Comparison of ENCODE assay signal across 1 cellular context in genomic region chr5:119321569-119322311, GRCh38.
TF ChIP-seq lines count a peak whose summit lies in the region.

No MANE protein-coding gene starts in this region.

TF ChIP-seq in K562, 482 proteins besides CTCF, POLR2A, EP300 and RAD21 (continued from another document and continues in another):
- TF ChIP-seq THRB (CRISPR knock-in tag; conservative IDR thresholded peaks at IDR 0.05) = peak; percentile 92
- TF ChIP-seq SMARCA5 (IDR thresholded peaks at IDR 0.05) = 0 out of 2 replicates have a peak, but pooled peaks have one; percentile 14
- TF ChIP-seq ZNF778 (CRISPR knock-in tag; IDR thresholded peaks at IDR 0.05) = no peak
- TF ChIP-seq ILK (tag; IDR thresholded peaks at IDR 0.05; ENCODE audit: borderline replicate concordance, low read depth) = no peak
- TF ChIP-seq NELFE (IDR thresholded peaks at IDR 0.05; ENCODE audit: insufficient read depth, insufficient read length) = no peak
- no peak for TF ChIP-seq CCAR2 (IDR thresholded peaks at IDR 0.05; ENCODE audit: low read depth, low read length)
- TF ChIP-seq CHD1 (IDR thresholded peaks at IDR 0.05; ENCODE audit: low read length) = no peak
- TF ChIP-seq ZNF282 (CRISPR knock-in tag; IDR thresholded peaks at IDR 0.05) = no peak
- no peak for TF ChIP-seq POLR3A (IDR thresholded peaks at IDR 0.05; ENCODE audit: borderline replicate concordance, extremely low read depth, insufficient read depth, insufficient read length)
- TF ChIP-seq MCM5 (IDR thresholded peaks at IDR 0.05; ENCODE audit: low read depth) = no peak
- TF ChIP-seq THAP7 (CRISPR knock-in tag; IDR thresholded peaks at IDR 0.05) = no peak; the same call in 1 of the 2 replicates
- TF ChIP-seq TCF15 (CRISPR knock-in tag; IDR thresholded peaks at IDR 0.05) = no peak
- peak; percentile 75 for TF ChIP-seq TAL1 (IDR thresholded peaks at IDR 0.05)
- TF ChIP-seq OTX1 (CRISPR knock-in tag; IDR thresholded peaks at IDR 0.05) = peak; percentile 95
- TF ChIP-seq CREB3L1 (IDR thresholded peaks at IDR 0.05; ENCODE audit: borderline replicate concordance, low read depth) = 0 out of 2 replicates have a peak, but pooled peaks have one; percentile 37
- no peak for TF ChIP-seq KLF13 (tag; IDR thresholded peaks at IDR 0.05; ENCODE audit: borderline replicate concordance, low read depth)
- TF ChIP-seq CGGBP1 (CRISPR knock-in tag; IDR thresholded peaks at IDR 0.05) = no peak
- TF ChIP-seq ZNF75A (CRISPR knock-in tag; IDR thresholded peaks at IDR 0.05) = no peak
- TF ChIP-seq NCOA2 (IDR thresholded peaks at IDR 0.05; ENCODE audit: partially characterized antibody in 2 of 2) = peak in 1 of 2 experiments; percentile 7
- TF ChIP-seq TBP (optimal IDR thresholded peaks at IDR 0.05; ENCODE audit: low read depth, low read length) = peak; percentile 31
- no peak for TF ChIP-seq ZBTB5 (IDR thresholded peaks at IDR 0.05)
- TF ChIP-seq ZNF408 (CRISPR knock-in tag; IDR thresholded peaks at IDR 0.05; ENCODE audit: low read depth) = no peak
- TF ChIP-seq TAF7 (tag; IDR thresholded peaks at IDR 0.05) = peak; percentile 64
- no peak for TF ChIP-seq ZZZ3 (IDR thresholded peaks at IDR 0.05)
- TF ChIP-seq TRIM25 (IDR thresholded peaks at IDR 0.05; ENCODE audit: borderline replicate concordance) = peak; percentile 53; the same call in 1 of the 2 replicates
- no peak for TF ChIP-seq ZNF695 (CRISPR knock-in tag; IDR thresholded peaks at IDR 0.05)
- TF ChIP-seq HSF4 (CRISPR knock-in tag; IDR thresholded peaks at IDR 0.05; ENCODE audit: borderline replicate concordance) = no peak
- TF ChIP-seq JUN (IDR thresholded peaks at IDR 0.05; ENCODE audit: borderline replicate concordance, low read depth, low read length) = no peak
- TF ChIP-seq JUN (CRISPR knock-in tag; IDR thresholded peaks at IDR 0.05; ENCODE audit: borderline replicate concordance) = no peak
- TF ChIP-seq SOX6 (IDR thresholded peaks at IDR 0.05) = peak; percentile 87
- TF ChIP-seq KLF16 (IDR thresholded peaks at IDR 0.05) = peak; percentile 69
- TF ChIP-seq ZNF707 (CRISPR knock-in tag; conservative IDR thresholded peaks at IDR 0.05) = peak; percentile 88
- TF ChIP-seq PCBP2 (IDR thresholded peaks at IDR 0.05; ENCODE audit: low read depth, low read length, poor library complexity, severe bottlenecking) = no peak
- TF ChIP-seq E2F4 (CRISPR knock-in tag; IDR thresholded peaks at IDR 0.05; ENCODE audit: low read depth) = no peak
- TF ChIP-seq MYBL2 (IDR thresholded peaks at IDR 0.05; ENCODE audit: low read depth) = no peak
- no peak for TF ChIP-seq MYBL2 (CRISPR knock-in tag; IDR thresholded peaks at IDR 0.05; ENCODE audit: borderline replicate concordance)
- TF ChIP-seq STAT5B (CRISPR knock-in tag; IDR thresholded peaks at IDR 0.05) = no peak
- no peak; the same call in 1 of the 2 replicates for TF ChIP-seq TRIM28 (IDR thresholded peaks at IDR 0.05)
- no peak for TF ChIP-seq U2AF1 (optimal IDR thresholded peaks at IDR 0.05; ENCODE audit: low read depth, low read length)
- no peak for TF ChIP-seq ZNF431 (CRISPR knock-in tag; IDR thresholded peaks at IDR 0.05)
- no peak for TF ChIP-seq PRMT5 (CRISPR knock-in tag; IDR thresholded peaks at IDR 0.05)
- no peak for TF ChIP-seq YBX1 (IDR thresholded peaks at IDR 0.05)
- peak; percentile 27; the same call in 1 of the 2 replicates for TF ChIP-seq ETV1 (tag; conservative IDR thresholded peaks at IDR 0.05; ENCODE audit: low read depth)
- no peak for TF ChIP-seq SREBF2 (CRISPR knock-in tag; IDR thresholded peaks at IDR 0.05)
- TF ChIP-seq KLF6 (CRISPR knock-in tag; IDR thresholded peaks at IDR 0.05; ENCODE audit: borderline replicate concordance) = no peak; the same call in 1 of the 2 replicates
- TF ChIP-seq ZNF124 (CRISPR knock-in tag; IDR thresholded peaks at IDR 0.05) = no peak
- TF ChIP-seq E4F1 (CRISPR knock-in tag; IDR thresholded peaks at IDR 0.05; ENCODE audit: borderline replicate concordance) = no peak
- TF ChIP-seq TSC22D4 (tag; IDR thresholded peaks at IDR 0.05) = no peak
- TF ChIP-seq ZFP36 (IDR thresholded peaks at IDR 0.05; ENCODE audit: low read depth, low read length, partially characterized antibody) = no peak
- no peak for TF ChIP-seq ZFPM2 (CRISPR knock-in tag; IDR thresholded peaks at IDR 0.05)
- peak; percentile 69 for TF ChIP-seq NEUROD1 (IDR thresholded peaks at IDR 0.05; ENCODE audit: borderline replicate concordance, low read depth, low read length, partially characterized antibody)
- 0 out of 2 replicates have a peak, but pooled peaks have one; percentile 22 for TF ChIP-seq HINFP (tag; conservative IDR thresholded peaks at IDR 0.05; ENCODE audit: low read depth)
- TF ChIP-seq EZH2 (IDR thresholded peaks at IDR 0.05; ENCODE audit: borderline replicate concordance, low read depth, low read length) = no peak
- no peak; the same call in 1 of the 2 replicates for TF ChIP-seq MITF (IDR thresholded peaks at IDR 0.05)
- TF ChIP-seq ZNF77 (CRISPR knock-in tag; IDR thresholded peaks at IDR 0.05) = no peak
- no peak for TF ChIP-seq ZNF253 (CRISPR knock-in tag; conservative IDR thresholded peaks at IDR 0.05)
- TF ChIP-seq ZNF583 (CRISPR knock-in tag; IDR thresholded peaks at IDR 0.05) = no peak
- no peak for TF ChIP-seq SMAD1 (IDR thresholded peaks at IDR 0.05; ENCODE audit: low read depth, low read length, partially characterized antibody)
